8 cellular contexts compared by ENCODE assay signal in the genomic region with DNA sequence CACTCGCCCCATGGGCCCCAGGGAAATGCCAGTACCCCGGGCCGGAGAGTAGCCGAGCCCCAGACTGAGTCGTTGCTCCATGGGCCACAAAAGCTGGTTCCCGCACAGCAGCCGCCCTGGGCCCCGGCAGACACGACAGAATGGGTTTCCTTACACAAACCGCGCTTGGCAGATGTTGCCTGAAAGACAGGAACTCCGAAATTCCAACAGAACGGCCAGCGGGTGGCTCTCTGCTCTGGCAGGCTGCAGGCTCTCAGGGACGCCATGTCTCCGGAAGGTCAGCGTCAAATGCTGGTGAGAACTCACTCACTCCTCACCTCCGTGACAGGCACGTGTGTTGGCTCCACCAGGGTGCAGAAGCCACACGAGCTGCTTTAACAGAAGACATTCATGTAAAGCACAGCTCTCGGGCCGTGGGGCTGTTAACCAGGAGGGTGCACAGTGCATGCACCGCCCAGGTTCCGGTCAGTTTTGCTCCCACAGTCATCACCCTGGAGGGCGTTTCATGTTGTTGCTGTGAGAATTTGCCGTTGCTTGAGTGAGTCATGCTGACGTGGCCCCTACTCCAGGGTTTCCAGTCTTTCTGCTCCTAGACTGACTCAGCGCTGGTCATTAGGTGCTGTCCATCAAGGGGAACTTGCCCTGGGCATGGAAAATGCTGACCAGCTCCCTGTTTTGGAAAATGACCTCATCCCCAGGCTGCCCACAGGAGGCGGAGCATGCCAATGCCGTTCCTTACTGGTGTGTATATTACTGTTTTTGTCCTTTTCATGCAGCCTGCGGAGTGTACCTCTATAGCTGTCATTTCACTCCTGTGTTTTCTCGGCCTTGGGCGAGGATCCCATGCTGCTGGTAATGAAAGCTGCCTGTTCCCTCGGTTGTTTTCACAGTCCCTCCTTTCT. TPM values are rescaled to one million over a fixed set of nuclear protein-coding genes. Genes with fewer than 3 reads are reported as not detected.
DNase-seq lines count a peak whose midpoint lies in the region; ATAC-seq and TF ChIP-seq lines count a peak whose summit lies in the region.

No MANE protein-coding gene starts in this region.

- peak overlapping the region; percentile 93 for H2BK120ac ChIP-seq in IMR-90 (ENCODE audit: low read depth, low read length)

- H3K4me3 Mint-ChIP-seq in Caco-2 (ENCODE audit: unreplicated experiment) (peak overlapping the region; percentile 45), glutamatergic neuron (ENCODE audit: unreplicated experiment) (no peak overlapping the region), osteocyte (ENCODE audit: unreplicated experiment) (peak overlapping the region; percentile 77)
- peak overlapping the region; percentile 15 for H3K4me3 Mint-ChIP-seq in activated T-helper 17 cell treated with anti-CD3 and anti-CD28 coated beads, Interleukin-2, amount 50 U/mL, for 72 hours

- H4K91ac ChIP-seq in IMR-90 (ENCODE audit: insufficient read depth, low read depth, low read length), result peak overlapping the region; percentile 89

- no peaks in the 10 kb centered on the region for H4K20me1 ChIP-seq in IMR-90 (ENCODE audit: insufficient read depth, low read length)

- H2AFZ ChIP-seq in IMR-90 (replicated peaks; ENCODE audit: low read length, poor library complexity), result peak overlapping the region; percentile 96

- peak overlapping the region; percentile 84 for H3K27ac ChIP-seq in IMR-90 (ENCODE audit: insufficient read depth, low read length)

- H3K27me3 Mint-ChIP-seq in Caco-2 (ENCODE audit: insufficient read depth, unreplicated experiment) (peaks cover 6% of the 10 kb centered on the region), glutamatergic neuron (ENCODE audit: unreplicated experiment) (peaks cover 5% of the 10 kb centered on the region), osteocyte (ENCODE audit: unreplicated experiment) (no peaks in the 10 kb centered on the region)
- H3K27me3 Mint-ChIP-seq in activated T-helper 17 cell treated with anti-CD3 and anti-CD28 coated beads, Interleukin-2, amount 50 U/mL, for 72 hours, result peaks cover 32% of the 10 kb centered on the region

- TSS peak; percentile 55 for BruUV-seq in Caco-2 (replicated peaks; lab: Mats Ljungman, UMichigan)
- TSS peak; percentile 62 for BruUV-seq in IMR-90 (replicated peaks; lab: Mats Ljungman, UMichigan)

- TF ChIP-seq POLR2A in IMR-90 (IDR thresholded peaks at IDR 0.05; ENCODE audit: low read depth, low read length), result peak; percentile 88

- H3K14ac ChIP-seq in IMR-90 (replicated peaks; ENCODE audit: low read depth, low read length), result peak overlapping the region; percentile 69

- peak overlapping the region; percentile 73 for H2BK20ac ChIP-seq in IMR-90 (ENCODE audit: low read depth, low read length)

- H3K9me3 ChIP-seq in Caco-2 (no peaks in the 10 kb centered on the region), IMR-90 (ENCODE audit: control insufficient read depth, insufficient read depth, low read length) (no peaks in the 10 kb centered on the region)

- peaks cover 20% of the 10 kb centered on the region; the same call in 1 of the 2 replicates for H3K4me1 ChIP-seq in Caco-2
- H3K4me1 ChIP-seq in IMR-90 (ENCODE audit: control insufficient read depth, insufficient read depth, low read length), result peaks cover 11% of the 10 kb centered on the region; the same call in 1 of the 2 replicates

- CTCF ChIA-PET in Caco-2 (lab: Charles Lee) (no interaction called here), IMR-90 (lab: Yijun Ruan, JAX) (interaction anchor here (1.0 to 1.1 kb wide), 2 partner anchors 8 to 16 kb away, joined by 4 to 5 read pairs; no protein-coding TSS in a partner anchor)

- no peaks in the 10 kb centered on the region for H3K9me3 Mint-ChIP-seq in Caco-2 (ENCODE audit: unreplicated experiment)
- no peaks in the 10 kb centered on the region for H3K9me3 Mint-ChIP-seq in activated T-helper 17 cell treated with anti-CD3 and anti-CD28 coated beads, Interleukin-2, amount 50 U/mL, for 72 hours
- peaks cover 3% of the 10 kb centered on the region for H3K9me3 Mint-ChIP-seq in glutamatergic neuron (ENCODE audit: unreplicated experiment)
- H3K9me3 Mint-ChIP-seq in osteocyte (ENCODE audit: unreplicated experiment), result peaks cover under 1% of the 10 kb centered on the region

- H3K9me1 ChIP-seq in IMR-90 (ENCODE audit: insufficient read depth, low read length), result peaks cover 15% of the 10 kb centered on the region

- DNase-seq in Caco-2 (peak; percentile 72 to 87), IMR-90 (peak; percentile 100), glutamatergic neuron (peak; percentile 48), osteocyte (ENCODE audit: extremely low spot score, unreplicated experiment) (peak; percentile 99), D341Med (ENCODE audit: low spot score) (no peak)

- in situ Hi-C loops in IMR-90 (cut with MboI; ENCODE audit: low sequenced_read_pairs), result no loop called here

- H3K36me3 Mint-ChIP-seq in Caco-2 (ENCODE audit: insufficient read depth, unreplicated experiment) (peaks cover 5% of the 10 kb centered on the region), glutamatergic neuron (ENCODE audit: unreplicated experiment) (no peaks in the 10 kb centered on the region), osteocyte (ENCODE audit: unreplicated experiment) (peaks cover 5% of the 10 kb centered on the region)
- H3K36me3 Mint-ChIP-seq in activated T-helper 17 cell treated with anti-CD3 and anti-CD28 coated beads, Interleukin-2, amount 50 U/mL, for 72 hours (ENCODE audit: low read depth), result no peaks in the 10 kb centered on the region

- H2AK5ac ChIP-seq in IMR-90 (ENCODE audit: low read depth, low read length), result peak overlapping the region; percentile 98

- no peaks in the 10 kb centered on the region for H3K36me3 ChIP-seq in Caco-2 (ENCODE audit: control insufficient read depth, insufficient read depth, low read length)
- H3K36me3 ChIP-seq in IMR-90 (ENCODE audit: control insufficient read depth, insufficient read depth, low read length), result no peaks in the 10 kb centered on the region

- H3K79me1 ChIP-seq in IMR-90 (ENCODE audit: low read depth in 1 of 2, low read length in 2 of 2), result peaks cover 9 to 19% of the 10 kb centered on the region in 2 experiments; a peak in 2 of 4 replicates

- H3K23ac ChIP-seq in IMR-90 (ENCODE audit: low read depth, low read length), result peak overlapping the region; percentile 78

- peak; percentile 90 for ATAC-seq in IMR-90 (ENCODE audit: low read depth)
- peak; percentile 85 for ATAC-seq in activated T-helper 17 cell treated with anti-CD3 and anti-CD28 coated beads, Interleukin-2, amount 50 U/mL, for 72 hours (replicated peaks)
- no peak for ATAC-seq in HG02763 (IDR thresholded peaks at IDR 0.05; ENCODE audit: unreplicated experiment)
- no peak for ATAC-seq in GM18907 (IDR thresholded peaks at IDR 0.05; ENCODE audit: unreplicated experiment)

- dilution Hi-C loops in IMR-90 (cut with HindIII; ENCODE audit: low sequenced_read_pairs, unreplicated experiment), result no loop called here

- H4K5ac ChIP-seq in IMR-90 (ENCODE audit: low read depth, low read length), result peak overlapping the region; percentile 54

- peak overlapping the region; percentile 71 to 94 for H4K8ac ChIP-seq in IMR-90 (ENCODE audit: low read depth in 2 of 2, low read length in 2 of 2)

- peak overlapping the region; percentile 69 for H3K56ac ChIP-seq in IMR-90 (ENCODE audit: extremely low read depth, insufficient read depth, low read length)

- H3K4ac ChIP-seq in IMR-90 (ENCODE audit: low read depth, low read length), result peak overlapping the region; percentile 93

- intact Hi-C loops in Caco-2 (cut with micrococcal nuclease; ENCODE audit: unreplicated experiment), result no loop called here
- intact Hi-C loops in IMR-90 (cut with micrococcal nuclease), result loop anchor here (2.0 to 5.0 kb wide), 3 partner anchors 42 to 182 kb away; no protein-coding TSS in a partner anchor

- peak overlapping the region; percentile 93; the same call in 2 of the 3 replicates for H2BK15ac ChIP-seq in IMR-90 (ENCODE audit: low read depth, low read length)

- peaks cover 4% of the 10 kb centered on the region for H3K4me1 Mint-ChIP-seq in Caco-2 (ENCODE audit: low read depth, unreplicated experiment)
- H3K4me1 Mint-ChIP-seq in activated T-helper 17 cell treated with anti-CD3 and anti-CD28 coated beads, Interleukin-2, amount 50 U/mL, for 72 hours, result peaks cover 5% of the 10 kb centered on the region
- peaks cover 8% of the 10 kb centered on the region for H3K4me1 Mint-ChIP-seq in glutamatergic neuron (ENCODE audit: low read depth, unreplicated experiment)
- H3K4me1 Mint-ChIP-seq in osteocyte (ENCODE audit: unreplicated experiment), result peaks cover 54% of the 10 kb centered on the region

- H3K27me3 ChIP-seq in Caco-2 (replicated peaks; ENCODE audit: control insufficient read depth, insufficient read depth, low read length) (no peaks in the 10 kb centered on the region), IMR-90 (ENCODE audit: control insufficient read depth, insufficient read depth, low read length) (no peaks in the 10 kb centered on the region)

- peak overlapping the region; percentile 83 for H2AK9ac ChIP-seq in IMR-90 (replicated peaks; ENCODE audit: low read depth, low read length, poor library complexity)

- WGBS in IMR-90 (ENCODE audit: extremely low coverage in 2 of 2, insufficient read length in 1 of 2), 2 experiments, result 26% methylated on average over 9 of the region's 34 CpGs; no CpG with 5 or more reads in 1 of the 2 experiments

- H3K4me2 ChIP-seq in IMR-90 (ENCODE audit: low read depth, low read length), result peak overlapping the region; percentile 82

- TF ChIP-seq RAD21 in IMR-90 (IDR thresholded peaks at IDR 0.05; ENCODE audit: low read length), result peak; percentile 3; the same call in 1 of the 2 replicates

- POLR2A ChIA-PET in Caco-2 (lab: Charles Lee), result interaction anchor here (0.6 kb wide), 1 partner anchor 157 kb away, joined by 3 read pairs; no protein-coding TSS in a partner anchor
- POLR2A ChIA-PET in IMR-90 (lab: Charles Lee; ENCODE audit: unreplicated experiment), result no interaction called here

- TF ChIP-seq CTCF in Caco-2 (IDR thresholded peaks at IDR 0.05; ENCODE audit: insufficient read depth in 1 of 2, low read depth in 1 of 2, low read length in 1 of 2, severe bottlenecking in 1 of 2, unreplicated experiment in 1 of 2) (no peak), IMR-90 (conservative IDR thresholded peaks at IDR 0.05; ENCODE audit: low read depth, low read length) (no peak), glutamatergic neuron (IDR thresholded peaks at IDR 0.05; ENCODE audit: partially characterized antibody, unreplicated experiment) (no peak), osteocyte (IDR thresholded peaks at IDR 0.05) (peak; percentile 33)

- peak overlapping the region; percentile 72 for H3K18ac ChIP-seq in IMR-90 (ENCODE audit: low read depth, low read length)

- H3K4me3 ChIP-seq in Caco-2 (ENCODE audit: low read depth, low read length), result no peak overlapping the region; the same call in 1 of the 2 replicates
- peak overlapping the region; percentile 36 for H3K4me3 ChIP-seq in IMR-90 (ENCODE audit: insufficient read depth, low read depth, low read length)

- peak overlapping the region; percentile 43 for H3K9ac ChIP-seq in IMR-90 (ENCODE audit: low read depth, low read length)

- peak overlapping the region; percentile 37 for H3K27ac Mint-ChIP-seq in Caco-2 (ENCODE audit: unreplicated experiment)
- H3K27ac Mint-ChIP-seq in activated T-helper 17 cell treated with anti-CD3 and anti-CD28 coated beads, Interleukin-2, amount 50 U/mL, for 72 hours, result no peak overlapping the region
- no peak overlapping the region for H3K27ac Mint-ChIP-seq in glutamatergic neuron (ENCODE audit: unreplicated experiment)
- H3K27ac Mint-ChIP-seq in osteocyte (ENCODE audit: unreplicated experiment), result peak overlapping the region; percentile 97

- peak overlapping the region; percentile 86 for H2BK5ac ChIP-seq in IMR-90 (ENCODE audit: low read depth, low read length, poor library complexity, severe bottlenecking)

RNA-seq across cellular contexts. Expression of gene ANKRD10, which starts 44.8 kb away (rescaled TPM):
- total RNA-seq in Caco-2 (2022), result 123 and 132 TPM in 2 replicates
- total RNA-seq in IMR-90 (2012; rRNA removed), result 18.3 and 24.2 TPM in 2 replicates
- polyA plus RNA-seq in IMR-90 (2012; rRNA removed), result 24.2 and 31.1 TPM in 2 replicates
- polyA plus RNA-seq in IMR-90 (2012; cell fraction: cytosol; rRNA removed), result 7.4 and 11.9 TPM in 2 replicates
- 105 and 271 TPM in 2 replicates for polyA plus RNA-seq in IMR-90 (2012; cell fraction: nucleus; rRNA removed; ENCODE audit: low replicate concordance)
- 100 to 1,000 TPM; 180 to 207 TPM for total RNA-seq in activated T-helper 17 cell treated with anti-CD3 and anti-CD28 coated beads, Interleukin-2, amount 50 U/mL, for 72 hours
- total RNA-seq in glutamatergic neuron (ENCODE audit: unreplicated experiment), result 188 TPM
- total RNA-seq in osteocyte, result 248 and 257 TPM in 2 replicates

Comparison
In these comparisons a context has a peak if more than half of its experiments do, and no peak if none do; other contexts are left out.
1. H3K27ac Mint-ChIP-seq: peak in Caco-2 (single experiment) and osteocyte (single experiment); none in activated T-helper 17 cell treated with anti-CD3 and anti-CD28 coated beads, Interleukin-2, amount 50 U/mL, for 72 hours (single experiment) and glutamatergic neuron (single experiment).
2. ATAC-seq: peak in IMR-90 (single experiment) and activated T-helper 17 cell treated with anti-CD3 and anti-CD28 coated beads, Interleukin-2, amount 50 U/mL, for 72 hours (single experiment); none in HG02763 (single experiment) and GM18907 (single experiment).